Comparison of ENCODE assay signal across 9 cellular contexts in genomic region chr2:241844066-241844728, GRCh38. TPM values are rescaled to one million over a fixed set of nuclear protein-coding genes. Genes with fewer than 3 reads are reported as not detected.
DNase-seq lines count a peak whose midpoint lies in the region; ATAC-seq and TF ChIP-seq lines count a peak whose summit lies in the region.
"Had no signal": no experiment of that assay in that cellular context is flagged by ENCODE, and none has a peak within 500 bp of the region (broad histone marks: within the 10 kb centered on the region; RNA-seq: fewer than 3 reads in every experiment).

No MANE protein-coding gene starts in this region.

- H3K36me3 ChIP-seq in BE2C (no peaks in the 10 kb centered on the region), HUES6 (ENCODE audit: control insufficient read depth, insufficient read depth, low read length) (no peaks in the 10 kb centered on the region), lower lobe of right lung (no peaks in the 10 kb centered on the region)

- peak overlapping the region; percentile 67 for H3K4me3 Mint-ChIP-seq in activated CD4-positive, alpha-beta T cell treated with anti-CD3 and anti-CD28 coated beads for 36 hours

- H3K9me3 ChIP-seq in BE2C = no peaks in the 10 kb centered on the region
- H3K9me3 ChIP-seq in HUES6 (ENCODE audit: control insufficient read depth, insufficient read depth, low read depth, low read length) = no peaks in the 10 kb centered on the region
- H3K9me3 ChIP-seq in lower lobe of right lung = no peaks in the 10 kb centered on the region

- peak; percentile 51 for ATAC-seq in GM19324 (IDR thresholded peaks at IDR 0.05; ENCODE audit: low FRiP score, unreplicated experiment)
- peak; percentile 82 for ATAC-seq in activated CD4-positive, alpha-beta T cell treated with anti-CD3 and anti-CD28 coated beads for 36 hours
- ATAC-seq in lower lobe of right lung = peak; percentile 83 to 92

- peak; percentile 77 for DNase-seq in BE2C
- DNase-seq in activated CD4-positive, alpha-beta T cell treated with anti-CD3 and anti-CD28 coated beads for 36 hours = peak; percentile 95
- peak; percentile 68 for DNase-seq in dedifferentiated amniotic fluid mesenchymal stem cell (ENCODE audit: extremely low spot score)
- DNase-seq in lower lobe of right lung = peak; percentile 73
- DNase-seq in stimulated activated CD8-positive, alpha-beta memory T cell treated with anti-CD3 and anti-CD28 coated beads, Interleukin-12 subunit alpha, Interleukin-12 subunit beta, amount 100 ng/mL, for 24 hours (ENCODE audit: extremely low read depth) = peak; percentile 65
- no peak for DNase-seq in NCI-H446 (lab: John Stamatoyannopoulos, UW)

- no peaks in the 10 kb centered on the region for H3K27me3 Mint-ChIP-seq in activated CD4-positive, alpha-beta T cell treated with anti-CD3 and anti-CD28 coated beads for 36 hours

- H3K4me1 ChIP-seq in BE2C = peaks cover 3% of the 10 kb centered on the region
- H3K4me1 ChIP-seq in HUES6 (ENCODE audit: control insufficient read depth, insufficient read depth, low read length) = 0 out of 2 replicates have a peak, but pooled peaks cover 5% of the 10 kb centered on the region
- H3K4me1 ChIP-seq in lower lobe of right lung = peaks cover 15% of the 10 kb centered on the region

- POLR2A ChIA-PET in activated CD4-positive, alpha-beta T cell treated with anti-CD3 and anti-CD28 coated beads for 36 hours (lab: Charles Lee) = interaction anchor here (0.6 to 1.4 kb wide), 6 partner anchors 15 to 146 kb away, joined by 3 to 13 read pairs (median 4); no protein-coding TSS in a partner anchor

- TF ChIP-seq CTCF in BE2C (IDR thresholded peaks at IDR 0.05; ENCODE audit: low read depth, low read length) (no peak), lower lobe of right lung (IDR thresholded peaks at IDR 0.05) (peak; percentile 15)

- no peaks in the 10 kb centered on the region for H3K9me3 Mint-ChIP-seq in activated CD4-positive, alpha-beta T cell treated with anti-CD3 and anti-CD28 coated beads for 36 hours (ENCODE audit: low read depth)

- H3K9ac ChIP-seq in HUES6 (ENCODE audit: low read length) = peak overlapping the region; percentile 39

- intact Hi-C loops in activated CD4-positive, alpha-beta T cell treated with anti-CD3 and anti-CD28 coated beads for 36 hours (cut with DNase I, micrococcal nuclease) = loop anchor here in 1 of 2 experiments (1.0 to 5.0 kb wide), 8 partner anchors 15 to 402 kb away; partner anchors contain the start of genes D2HGDH and DTYMK
- intact Hi-C loops in lower lobe of right lung (cut with DNase I) = no loop called here

- H3K27ac ChIP-seq in HUES6 (ENCODE audit: low read depth, low read length) = no peak overlapping the region
- H3K27ac ChIP-seq in lower lobe of right lung = no peak overlapping the region

- H3K27ac Mint-ChIP-seq in activated CD4-positive, alpha-beta T cell treated with anti-CD3 and anti-CD28 coated beads for 36 hours = peak overlapping the region; percentile 85

- peaks cover 36% of the 10 kb centered on the region for H3K4me1 Mint-ChIP-seq in activated CD4-positive, alpha-beta T cell treated with anti-CD3 and anti-CD28 coated beads for 36 hours

- peaks cover 6% of the 10 kb centered on the region for H3K36me3 Mint-ChIP-seq in activated CD4-positive, alpha-beta T cell treated with anti-CD3 and anti-CD28 coated beads for 36 hours (ENCODE audit: low read depth)

- H3K4me3 ChIP-seq in BE2C (ENCODE audit: low read depth, low read length) = peak overlapping the region; percentile 44
- peak overlapping the region; percentile 59 for H3K4me3 ChIP-seq in HUES6 (ENCODE audit: low read depth, low read length)
- peak overlapping the region; percentile 50 for H3K4me3 ChIP-seq in lower lobe of right lung

- CTCF ChIA-PET in activated CD4-positive, alpha-beta T cell treated with anti-CD3 and anti-CD28 coated beads for 36 hours (lab: Charles Lee) = interaction anchor here (0.8 to 2.0 kb wide), 6 partner anchors 10 to 156 kb away, joined by 3 to 6 read pairs (median 4); no protein-coding TSS in a partner anchor

- H3K27me3 ChIP-seq in BE2C (no peaks in the 10 kb centered on the region), HUES6 (ENCODE audit: control insufficient read depth, insufficient read depth, low read length) (peaks cover 29% of the 10 kb centered on the region), lower lobe of right lung (ENCODE audit: low read depth) (no peaks in the 10 kb centered on the region)

RNA-seq across cellular contexts. Expression of gene PDCD1, which starts 14.5 kb away (rescaled TPM):
- 1.8 TPM for polyA plus RNA-seq in BE2C (2012; ENCODE audit: insufficient read depth, insufficient read length, low read depth)
- 10 to 100 TPM; 33.2 to 37.2 TPM for total RNA-seq in activated CD4-positive, alpha-beta T cell treated with anti-CD3 and anti-CD28 coated beads for 36 hours
- total RNA-seq in lower lobe of right lung = 1.4 TPM
- total RNA-seq: LHCN-M2 had no signal

RNA-seq across cellular contexts. Expression of gene RTP5, which starts 25.3 kb away (rescaled TPM):
- 0.31 TPM for polyA plus RNA-seq in BE2C (2012; ENCODE audit: insufficient read depth, insufficient read length, low read depth)
- under 1 TPM in 1 of 2 experiments, not detected in 1; 0.07 TPM for total RNA-seq in activated CD4-positive, alpha-beta T cell treated with anti-CD3 and anti-CD28 coated beads for 36 hours
- not detected for total RNA-seq in lower lobe of right lung
- total RNA-seq: LHCN-M2 had no signal

RNA-seq across cellular contexts. Expression of gene NEU4, which starts 35.2 kb away (rescaled TPM):
- 8.5 TPM for polyA plus RNA-seq in BE2C (2012; ENCODE audit: insufficient read depth, insufficient read length, low read depth)
- under 1 TPM; 0.76 to 0.89 TPM for total RNA-seq in activated CD4-positive, alpha-beta T cell treated with anti-CD3 and anti-CD28 coated beads for 36 hours
- not detected for total RNA-seq in lower lobe of right lung
- total RNA-seq: LHCN-M2 had no signal

Comparison
In these comparisons a context has a peak if more than half of its experiments do, and no peak if none do; other contexts are left out.
1. DNase-seq: peak in BE2C (single experiment), activated CD4-positive, alpha-beta T cell treated with anti-CD3 and anti-CD28 coated beads for 36 hours (single experiment), dedifferentiated amniotic fluid mesenchymal stem cell (single experiment), lower lobe of right lung (single experiment) and stimulated activated CD8-positive, alpha-beta memory T cell treated with anti-CD3 and anti-CD28 coated beads, Interleukin-12 subunit alpha, Interleukin-12 subunit beta, amount 100 ng/mL, for 24 hours (single experiment); none in NCI-H446 (0 of 2).
2. RNA of gene PDCD1, which starts 14.5 kb away (total RNA-seq): 33.2 to 37.2 TPM in activated CD4-positive, alpha-beta T cell treated with anti-CD3 and anti-CD28 coated beads for 36 hours; 1.4 TPM in lower lobe of right lung (single experiment); every median in the first group is over 10 times any median in the second.
3. Peak in every context shown above with its lines, with median percentiles within 50 percentile points of each other: H3K4me3 ChIP-seq and ATAC-seq.